ENCODE assay signal across 36 cellular contexts in genomic region chr7:57427594-57427993, GRCh38. TPM values are rescaled to one million over a fixed set of nuclear protein-coding genes. Genes with fewer than 3 reads are reported as not detected.
"Had no signal": no experiment of that assay in that cellular context is flagged by ENCODE, and none has a peak within 500 bp of the region (broad histone marks: within the 10 kb centered on the region; RNA-seq: fewer than 3 reads in every experiment).

No MANE protein-coding gene starts in this region.

- H3K27me3 Mint-ChIP-seq: progenitor cell of endocrine pancreas; stimulated activated memory B cell treated with anti-CD40 and anti-IgM and Interleukin-4, amounts not matched to agents 10 μg/mL and 1 μg/mL and 100 μg/mL, for 72 hours; stimulated activated naive CD8-positive, alpha-beta T cell treated with anti-CD3 and anti-CD28 coated beads, Interleukin-15, amount 100 ng/mL, for 72 hours had no signal

- H3K27ac Mint-ChIP-seq: natural killer cell; nephron; neural progenitor cell; progenitor cell of endocrine pancreas; stimulated activated memory B cell treated with anti-CD40 and anti-IgM and Interleukin-4, amounts not matched to agents 10 μg/mL and 1 μg/mL and 100 μg/mL, for 72 hours; stimulated activated naive CD8-positive, alpha-beta T cell treated with anti-CD3 and anti-CD28 coated beads, Interleukin-15, amount 100 ng/mL, for 72 hours had no signal

- H3K4me1 ChIP-seq: neural progenitor cell, parathyroid adenoma, psoas muscle, right lobe of liver, spleen, suprapubic skin, testis, tibial artery, transverse colon, upper lobe of left lung, vagina had no signal

- H3K36me3 Mint-ChIP-seq: neural progenitor cell; stimulated activated memory B cell treated with anti-CD40 and anti-IgM and Interleukin-4, amounts not matched to agents 10 μg/mL and 1 μg/mL and 100 μg/mL, for 72 hours had no signal

- H3K27ac ChIP-seq: neural progenitor cell, ovary, parathyroid adenoma, psoas muscle, right lobe of liver, skin epidermis, spleen, suprapubic skin, testis, tibial artery, transverse colon, upper lobe of left lung, vagina had no signal

- DNase-seq: natural killer cell; occipital lobe; ovary; posterior cingulate gyrus; psoas muscle; right cardiac atrium; right lobe of liver; spleen; stimulated activated CD4-positive, alpha-beta T cell treated with anti-CD3 and anti-CD28 coated beads, Interleukin-12 subunit alpha, Interleukin-12 subunit beta, amount 100 ng/mL, for 4 hours; stimulated activated CD4-positive, alpha-beta T cell treated with anti-CD3 and anti-CD28 coated beads, Interleukin-1b, Interleukin-23, amount 100 ng/mL, for 48 hours; stimulated activated CD4-positive, alpha-beta T cell treated with anti-CD3 and anti-CD28 coated beads, Interleukin-4, amount 100 ng/mL, for 1 hour; stimulated activated CD4-positive, alpha-beta T cell treated with anti-CD3 and anti-CD28 coated beads, Interleukin-4, amount 100 ng/mL, for 4 hours; stimulated activated CD8-positive, alpha-beta memory T cell treated with anti-CD3 and anti-CD28 coated beads, Interleukin-4, amount 100 ng/mL, for 48 hours; stimulated activated naive CD4-positive, alpha-beta T cell; stimulated activated naive CD8-positive, alpha-beta T cell treated with anti-CD3 and anti-CD28 coated beads, Interleukin-15, amount 100 ng/mL, for 72 hours; stimulated activated naive CD8-positive, alpha-beta T cell treated with anti-CD3 and anti-CD28 coated beads, Interleukin-15, Interleukin-2, amounts not matched to agents 100 U/mL and 50 U/mL, for 24 hours; substantia nigra; testis; transverse colon; upper lobe of left lung had no signal

- H3K4me3 ChIP-seq: neural progenitor cell, ovary, psoas muscle, right lobe of liver, skin epidermis, smooth muscle cell, spleen, suprapubic skin, testis, tibial artery, transverse colon, upper lobe of left lung, vagina had no signal

- H3K27me3 ChIP-seq: neural progenitor cell, ovary, right lobe of liver, suprapubic skin, testis, transverse colon, upper lobe of left lung, vagina had no signal

- FAIRE-seq: urothelium cell line had no signal

- H3K9ac ChIP-seq: neural progenitor cell, parathyroid adenoma had no signal

- H3K36me3 ChIP-seq: neural progenitor cell, ovary, right lobe of liver, spleen, suprapubic skin, tibial artery, transverse colon, upper lobe of left lung, vagina had no signal

- H3K79me2 ChIP-seq: parathyroid adenoma had no signal

- ATAC-seq: natural killer cell; psoas muscle; right cardiac atrium; stimulated activated naive CD8-positive, alpha-beta T cell treated with anti-CD3 and anti-CD28 coated beads, Interleukin-15, amount 100 ng/mL, for 72 hours; stimulated activated naive CD8-positive, alpha-beta T cell treated with anti-CD3 and anti-CD28 coated beads, Interleukin-15, Interleukin-2, amounts not matched to agents 100 U/mL and 50 U/mL, for 24 hours had no signal

- H2AFZ ChIP-seq: neural progenitor cell, parathyroid adenoma had no signal

- H3K4me3 Mint-ChIP-seq: natural killer cell; nephron; neural progenitor cell; stimulated activated memory B cell treated with anti-CD40 and anti-IgM and Interleukin-4, amounts not matched to agents 10 μg/mL and 1 μg/mL and 100 μg/mL, for 72 hours; stimulated activated naive CD8-positive, alpha-beta T cell treated with anti-CD3 and anti-CD28 coated beads, Interleukin-15, amount 100 ng/mL, for 72 hours had no signal

- H3K4me1 Mint-ChIP-seq: natural killer cell; nephron; neural progenitor cell; stimulated activated memory B cell treated with anti-CD40 and anti-IgM and Interleukin-4, amounts not matched to agents 10 μg/mL and 1 μg/mL and 100 μg/mL, for 72 hours; stimulated activated naive CD8-positive, alpha-beta T cell treated with anti-CD3 and anti-CD28 coated beads, Interleukin-15, amount 100 ng/mL, for 72 hours had no signal

- H3K4me2 ChIP-seq: neural progenitor cell, smooth muscle cell had no signal

- H3K9me3 ChIP-seq: ovary, psoas muscle, right lobe of liver, testis, transverse colon, vagina had no signal

RNA-seq across cellular contexts. Expression of gene ZNF716, which starts 22.4 kb away (rescaled TPM):
- total RNA-seq: natural killer cell, occipital lobe, osteoblast, ovary, progenitor cell of endocrine pancreas, psoas muscle, renal cortical epithelial cell, right cardiac atrium, right lobe of liver, smooth muscle cell, spleen, suprapubic skin, transverse colon, upper lobe of left lung, ureter, vagina had no signal
- polyA plus RNA-seq: neural cell, ovary, psoas muscle, right cardiac atrium, smooth muscle cell, spleen, thymus had no signal
